ENCODE assay signal across 22 cellular contexts in genomic region chr12:5624873-5625272, GRCh38.
"Had no signal": no experiment of that assay in that cellular context is flagged by ENCODE, and none has a peak within 500 bp of the region (broad histone marks: within the 10 kb centered on the region; RNA-seq: fewer than 3 reads in every experiment).

No MANE protein-coding gene starts in this region.

- H2AFZ ChIP-seq: parathyroid adenoma had no signal

- H3K4me3 ChIP-seq: colonic mucosa, dorsolateral prefrontal cortex, esophagus squamous epithelium, gastroesophageal sphincter, left lung, lower lobe of right lung, psoas muscle, sigmoid colon, skin epidermis had no signal

- ATAC-seq: gastroesophageal sphincter; left lung; natural killer cell treated with Interleukin-12 subunit alpha and Interleukin-12 subunit beta and Interleukin-15 and Interleukin-18, amount 100 ng/mL, for 72 hours; psoas muscle had no signal

- H3K9ac ChIP-seq: parathyroid adenoma had no signal

- H3K36me3 ChIP-seq: colonic mucosa, esophagus squamous epithelium, gastroesophageal sphincter, left lung, lower lobe of right lung, sigmoid colon had no signal

- H3K36me3 Mint-ChIP-seq: natural killer cell treated with Interleukin-12 subunit alpha and Interleukin-12 subunit beta and Interleukin-15 and Interleukin-18, amount 100 ng/mL, for 72 hours had no signal

- H3K9me3 Mint-ChIP-seq: natural killer cell treated with Interleukin-12 subunit alpha and Interleukin-12 subunit beta and Interleukin-15 and Interleukin-18, amount 100 ng/mL, for 72 hours had no signal

- H3K4me3 Mint-ChIP-seq: natural killer cell treated with Interleukin-12 subunit alpha and Interleukin-12 subunit beta and Interleukin-15 and Interleukin-18, amount 100 ng/mL, for 72 hours had no signal

- H3K27me3 ChIP-seq: colonic mucosa, esophagus squamous epithelium, gastroesophageal sphincter, left lung, sigmoid colon had no signal

- H3K27ac Mint-ChIP-seq: natural killer cell treated with Interleukin-12 subunit alpha and Interleukin-12 subunit beta and Interleukin-15 and Interleukin-18, amount 100 ng/mL, for 72 hours had no signal

- H3K79me2 ChIP-seq: parathyroid adenoma had no signal

- H3K9me3 ChIP-seq: colonic mucosa, esophagus squamous epithelium, gastroesophageal sphincter, left lung, lower lobe of right lung, psoas muscle, sigmoid colon had no signal

- H3K27ac ChIP-seq: colonic mucosa, dorsolateral prefrontal cortex, esophagus squamous epithelium, gastroesophageal sphincter, left lung, lower lobe of right lung, parathyroid adenoma, psoas muscle, sigmoid colon had no signal

- H3K4me1 ChIP-seq: colonic mucosa, left lung, lower lobe of right lung, parathyroid adenoma, psoas muscle had no signal

- DNase-seq: cerebellar nuclear complex; colonic mucosa; dorsolateral prefrontal cortex; effector memory CD4-positive, alpha-beta T cell; esophagus squamous epithelium; foreskin fibroblast; hypothalamus; left lung; lower lobe of right lung; mesenchymal stem cell; midbrain; psoas muscle; sigmoid colon; stimulated activated CD4-positive, alpha-beta T cell treated with anti-CD3 and anti-CD28 coated beads, Interleukin-2, amount 100 ng/mL, for 24 hours; stimulated activated naive CD4-positive, alpha-beta T cell treated with Interleukin-2 at 50 U/mL for 16 hours; trophoblast cell had no signal

- FAIRE-seq: endometrium, islet of Langerhans had no signal
